In the genomic region with DNA sequence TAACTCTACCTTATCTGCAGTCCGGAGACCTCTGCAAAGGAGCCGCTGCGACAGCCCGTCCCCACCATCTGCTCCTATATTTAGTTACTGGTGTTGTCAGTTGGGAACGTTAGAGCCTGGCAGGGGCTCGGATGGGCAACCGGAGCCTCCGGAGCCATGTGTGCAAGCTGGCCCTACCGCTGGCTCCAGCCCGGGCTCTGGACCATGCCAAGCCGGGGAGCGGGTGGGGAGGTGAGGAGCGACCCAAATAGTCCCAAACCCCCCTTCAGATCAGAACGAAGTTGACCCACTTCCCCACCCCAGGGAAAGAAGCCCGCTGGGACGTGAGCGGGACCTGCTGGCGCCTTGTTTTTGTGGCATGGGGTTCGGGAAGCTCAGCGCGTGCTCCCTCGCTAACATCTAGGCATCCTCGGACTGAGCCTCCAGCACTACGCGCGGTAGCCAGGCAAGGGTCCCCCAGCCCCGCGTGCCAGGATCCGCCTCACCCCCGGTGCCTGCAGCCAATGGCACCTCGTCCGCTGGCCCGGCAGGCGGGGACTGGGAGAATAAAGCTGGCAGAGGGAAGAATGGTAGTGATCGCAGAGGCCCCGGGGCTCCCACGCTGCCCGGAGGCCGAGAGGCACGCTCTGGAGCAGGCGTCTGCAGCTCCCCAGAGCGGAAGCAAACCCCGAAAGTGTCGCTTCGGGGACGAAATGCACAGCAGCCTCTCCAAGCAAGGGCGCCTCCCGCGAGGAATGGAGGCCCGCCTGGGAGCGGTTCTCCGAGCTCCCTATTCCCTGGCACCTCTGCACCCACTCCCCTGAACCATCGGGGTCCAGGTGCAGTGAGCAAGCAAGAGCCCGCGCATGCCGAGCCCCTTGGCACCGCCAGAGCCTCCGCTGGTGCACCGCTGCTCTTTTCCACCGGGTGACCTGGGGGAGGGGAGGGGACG, we compare ENCODE assay signal across 8 cellular contexts. TPM values are rescaled to one million over a fixed set of nuclear protein-coding genes. Genes with fewer than 3 reads are reported as not detected.
DNase-seq lines count a peak whose midpoint lies in the region; ATAC-seq, FAIRE-seq and TF ChIP-seq lines count a peak whose summit lies in the region.

No MANE protein-coding gene starts in this region.

- H4K8ac ChIP-seq in neuronal stem cell (ENCODE audit: low read depth, low read length), result no peak overlapping the region

- H3K9me3 ChIP-seq in gastroesophageal sphincter (peaks cover 0 to 11% (median 0%) of the 10 kb centered on the region in 3 donors), neuronal stem cell (replicated peaks in 1 of 2; ENCODE audit: control insufficient read depth in 2 of 2, insufficient read depth in 1 of 2, low read depth in 1 of 2, low read length in 2 of 2) (peaks cover 0 to 15% of the 10 kb centered on the region in 2 donors)

- H3K23ac ChIP-seq in neuronal stem cell (ENCODE audit: low read depth, low read length, poor library complexity), result peak overlapping the region; percentile 50

- no peak overlapping the region for H3K4ac ChIP-seq in neuronal stem cell (ENCODE audit: low read length)

- DNase-seq in GM12891 (ENCODE audit: insufficient read length, low spot score) (peak; percentile 64), NCI-H2227 treated with DMSO at 0.1 percent for 48 hours (lab: John Stamatoyannopoulos, UW) (peak; percentile 34), neuronal stem cell (ENCODE audit: low spot score) (no peak), SHP77 treated with DMSO at 0.1 percent for 48 hours (lab: John Stamatoyannopoulos, UW) (no peak)
- peak; percentile 35 for DNase-seq in activated naive CD4-positive, alpha-beta T cell treated with Interleukin-2 at 50 U/mL for 16 hours

- peak; percentile 52 for FAIRE-seq in GM12891 (lab: Jason Lieb, UNC)

- peak overlapping the region; percentile 85 for H3K4me3 ChIP-seq in ACC112 (ENCODE audit: low read depth, low read length)
- H3K4me3 ChIP-seq in gastroesophageal sphincter, result peak overlapping the region; percentile 41 to 83
- H3K4me3 ChIP-seq in neuronal stem cell (ENCODE audit: low read length in 2 of 2), result peak overlapping the region; percentile 83 to 93

- no peak for TF ChIP-seq CTCF in gastroesophageal sphincter (IDR thresholded peaks at IDR 0.05)

- H3K79me2 ChIP-seq in ACC112 (ENCODE audit: control insufficient read depth, insufficient read depth, low read length, unreplicated experiment), result no peaks in the 10 kb centered on the region

- peak overlapping the region; percentile 11 for H2BK5ac ChIP-seq in neuronal stem cell (ENCODE audit: low read length)

- peak overlapping the region; percentile 23 for H2AK5ac ChIP-seq in neuronal stem cell (ENCODE audit: low read depth, low read length)

- TF ChIP-seq POLR2A in GM12891 (IDR thresholded peaks at IDR 0.05; ENCODE audit: low read depth, low read length) (no peak), gastroesophageal sphincter (IDR thresholded peaks at IDR 0.05) (no peak)

- no peaks in the 10 kb centered on the region; the same call in 1 of the 2 replicates for H3K36me3 ChIP-seq in ACC112 (ENCODE audit: insufficient read depth, low read length)
- H3K36me3 ChIP-seq in gastroesophageal sphincter, result no peaks in the 10 kb centered on the region
- H3K36me3 ChIP-seq in neuronal stem cell (replicated peaks in 1 of 2; ENCODE audit: control insufficient read depth in 2 of 2, insufficient read depth in 2 of 2, low read length in 2 of 2), result peaks cover 0 to 1% of the 10 kb centered on the region in 2 donors

- H3K79me1 ChIP-seq in neuronal stem cell (ENCODE audit: low read depth, low read length), result no peaks in the 10 kb centered on the region

- peak overlapping the region; percentile 98 for H3K4me2 ChIP-seq in neuronal stem cell (ENCODE audit: insufficient read depth, low read length, poor library complexity, severe bottlenecking)

- H4K91ac ChIP-seq in neuronal stem cell (ENCODE audit: low read depth, low read length, poor library complexity), result no peak overlapping the region

- peak overlapping the region; percentile 60 for H3K14ac ChIP-seq in neuronal stem cell (ENCODE audit: low read length)

- H2BK15ac ChIP-seq in neuronal stem cell (ENCODE audit: low read length), result no peak overlapping the region

- H3K4me1 ChIP-seq in ACC112 (ENCODE audit: control insufficient read depth, insufficient read depth, low read length, unreplicated experiment), result peaks cover 14% of the 10 kb centered on the region
- peaks cover 0 to 35% (median 11%) of the 10 kb centered on the region in 3 donors for H3K4me1 ChIP-seq in gastroesophageal sphincter
- H3K4me1 ChIP-seq in neuronal stem cell (ENCODE audit: control insufficient read depth in 2 of 2, insufficient read depth in 1 of 2, low read depth in 1 of 2, low read length in 2 of 2), result peaks cover 3 to 9% of the 10 kb centered on the region in 2 donors

- peak overlapping the region; percentile 92 for H3K18ac ChIP-seq in neuronal stem cell (ENCODE audit: low read length)

- H3K27ac ChIP-seq in ACC112 (ENCODE audit: low read depth, low read length), result no peak overlapping the region
- H3K27ac ChIP-seq in gastroesophageal sphincter, result peak overlapping the region in 3 of 4 donors; percentile 81 to 87 (median 86)
- H3K27ac ChIP-seq in neuronal stem cell (replicated peaks; ENCODE audit: low read length), result peak overlapping the region; percentile 59

- ATAC-seq in HG02884 (IDR thresholded peaks at IDR 0.05; ENCODE audit: unreplicated experiment), result peak; percentile 38
- ATAC-seq in gastroesophageal sphincter, result peak; percentile 12

- H3K27me3 ChIP-seq in ACC112 (ENCODE audit: insufficient read depth, low read length) (no peaks in the 10 kb centered on the region), gastroesophageal sphincter (no peaks in the 10 kb centered on the region), neuronal stem cell (ENCODE audit: control insufficient read depth in 3 of 3, insufficient read depth in 3 of 3, low read depth in 1 of 3, low read length in 3 of 3) (no peaks in the 10 kb centered on the region)

- H3K9ac ChIP-seq in neuronal stem cell (ENCODE audit: low read depth, low read length, poor library complexity), result peak overlapping the region; percentile 87

- H2AFZ ChIP-seq in ACC112 (ENCODE audit: low read length, unreplicated experiment) (peak overlapping the region; percentile 98), neuronal stem cell (ENCODE audit: low read length) (peak overlapping the region; percentile 95)

- 0 to 10% methylated on average over 1 to 5 of the region's 61 CpGs for WGBS in gastroesophageal sphincter (ENCODE audit: low coverage in 1 of 2), 2 donors
- WGBS in neuronal stem cell (ENCODE audit: extremely low coverage in 2 of 2, insufficient read length in 2 of 2, insufficient replicate concordance in 1 of 2), 2 donors, result no CpG with 5 or more reads among the region's 61 CpGs

- H2BK120ac ChIP-seq in neuronal stem cell (ENCODE audit: low read depth, low read length), result peak overlapping the region; percentile 40

- TF ChIP-seq EP300 in gastroesophageal sphincter (IDR thresholded peaks at IDR 0.05), result no peak

- no peak overlapping the region for H2BK12ac ChIP-seq in neuronal stem cell (ENCODE audit: low read length)

TF ChIP-seq in GM12891, 5 proteins besides CTCF, POLR2A, EP300 and RAD21:
- TF ChIP-seq SPI1 (IDR thresholded peaks at IDR 0.05; ENCODE audit: low read depth, low read length), result no peak
- no peak for TF ChIP-seq PAX5 (IDR thresholded peaks at IDR 0.05; ENCODE audit: insufficient read depth, low read length, severe bottlenecking)
- no peak for TF ChIP-seq POU2F2 (IDR thresholded peaks at IDR 0.05; ENCODE audit: low read depth, low read length)
- TF ChIP-seq POLR2AphosphoS5 (IDR thresholded peaks at IDR 0.05; ENCODE audit: low read depth, low read length), result no peak
- no peak for TF ChIP-seq TAF1 (IDR thresholded peaks at IDR 0.05; ENCODE audit: low read depth, low read length)

RNA-seq across cellular contexts. Expression of gene LRRC20, which starts 0.7 kb away (rescaled TPM):
- polyA plus RNA-seq in GM12891 (2012; ENCODE audit: low read depth, missing spikeins), result 11.6 TPM
- 10 to 100 TPM in 2 of 4 donors, 1 to 10 TPM in 2; 7.5 to 18.8 (median 10.1) TPM for total RNA-seq in gastroesophageal sphincter
- 38.9 TPM for polyA plus RNA-seq in neuronal stem cell (2013, experiment 1 of 2)
- polyA plus RNA-seq in neuronal stem cell (2013, experiment 2 of 2), result 39.0 TPM

RNA-seq across cellular contexts. Expression of gene EIF4EBP2, which starts 22.2 kb away (rescaled TPM):
- polyA plus RNA-seq in GM12891 (2012; ENCODE audit: low read depth, missing spikeins), result 16.1 TPM
- total RNA-seq in gastroesophageal sphincter, result 10 to 100 TPM; 83.8 to 93.7 (median 90.6) TPM
- 120 TPM for polyA plus RNA-seq in neuronal stem cell (2013, experiment 1 of 2)
- 124 TPM for polyA plus RNA-seq in neuronal stem cell (2013, experiment 2 of 2)

RNA-seq across cellular contexts. Expression of gene NODAL, which starts 59.7 kb away (rescaled TPM):
- 0.05 TPM for polyA plus RNA-seq in GM12891 (2012; ENCODE audit: low read depth, missing spikeins)
- total RNA-seq in gastroesophageal sphincter, result under 1 TPM in 1 of 4 donors, not detected in 3; 0.40 TPM
- polyA plus RNA-seq in neuronal stem cell (2013, experiment 1 of 2), result not detected
- polyA plus RNA-seq in neuronal stem cell (2013, experiment 2 of 2), result not detected

Comparison
In these comparisons a context has a peak if more than half of its experiments do, and no peak if none do; other contexts are left out.
1. DNase-seq: peak in GM12891 (single experiment), NCI-H2227 treated with DMSO at 0.1 percent for 48 hours (single experiment) and activated naive CD4-positive, alpha-beta T cell treated with Interleukin-2 at 50 U/mL for 16 hours (single experiment); none in neuronal stem cell (single experiment) and SHP77 treated with DMSO at 0.1 percent for 48 hours (single experiment).
2. Peak in every context shown above with its lines, with median percentiles within 50 percentile points of each other: H3K4me3 ChIP-seq.